In the genomic region with DNA sequence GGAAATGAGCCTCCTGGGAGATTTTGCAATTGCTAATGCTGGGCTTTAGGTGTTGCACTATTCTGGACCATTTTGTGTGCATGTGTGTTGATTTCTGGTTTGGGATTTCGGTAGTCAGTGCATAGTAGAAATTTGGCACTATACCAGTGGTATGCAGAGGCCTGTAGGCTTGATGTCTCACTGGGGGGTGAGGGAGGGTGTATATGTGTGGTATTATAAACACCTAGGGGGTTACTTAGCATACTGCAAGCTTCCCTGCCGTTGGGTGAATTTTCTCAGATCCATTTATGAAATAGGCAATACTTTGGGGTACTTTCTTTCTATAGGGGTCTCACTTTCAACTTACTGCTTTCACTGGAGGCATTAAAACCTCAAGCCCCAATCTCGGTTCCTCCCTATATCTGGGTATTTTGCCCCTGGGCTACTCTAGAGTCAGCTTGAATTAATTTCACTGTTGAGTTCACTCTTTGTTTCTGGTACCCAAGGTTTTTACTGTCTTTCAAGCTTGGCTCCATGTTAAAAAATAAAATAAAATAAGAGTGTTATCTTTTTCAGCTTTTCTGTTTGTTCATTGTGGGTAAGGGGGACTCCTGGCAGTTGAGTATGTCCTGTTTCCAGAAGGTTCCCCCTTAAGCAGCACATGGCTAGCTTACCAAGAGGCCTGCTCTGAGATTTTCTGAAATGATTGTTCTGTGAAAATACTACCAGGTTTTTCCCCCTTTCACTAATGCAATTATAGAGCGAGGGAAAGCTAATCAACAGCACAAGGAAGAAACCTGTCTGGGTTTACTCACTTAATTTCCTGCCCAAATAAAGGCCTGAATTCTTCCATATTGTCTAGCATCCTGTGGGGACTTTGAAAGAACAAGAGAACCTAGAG, we compare ENCODE assay signal across 2 cellular contexts.
TF ChIP-seq lines count a peak whose summit lies in the region.

No MANE protein-coding gene starts in this region.

TF ChIP-seq in H1, 55 proteins besides CTCF, POLR2A, EP300 and RAD21:
- TF ChIP-seq SIX5 (IDR thresholded peaks at IDR 0.05; ENCODE audit: low read depth, low read length) (no peak), EZH2 (IDR thresholded peaks at IDR 0.05; ENCODE audit: low read depth, low read length, severe bottlenecking) (no peak), NANOG (IDR thresholded peaks at IDR 0.05; ENCODE audit: insufficient read depth, low read depth, low read length, poor library complexity, severe bottlenecking) (no peak)
- TF ChIP-seq, protein P1, sequence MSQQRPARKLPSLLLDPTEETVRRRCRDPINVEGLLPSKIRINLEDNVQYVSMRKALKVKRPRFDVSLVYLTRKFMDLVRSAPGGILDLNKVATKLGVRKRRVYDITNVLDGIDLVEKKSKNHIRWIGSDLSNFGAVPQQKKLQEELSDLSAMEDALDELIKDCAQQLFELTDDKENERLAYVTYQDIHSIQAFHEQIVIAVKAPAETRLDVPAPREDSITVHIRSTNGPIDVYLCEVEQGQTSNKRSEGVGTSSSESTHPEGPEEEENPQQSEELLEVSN (IDR thresholded peaks at IDR 0.05), result no peak

TF ChIP-seq in HepG2, 621 proteins besides CTCF, POLR2A, EP300 and RAD21:
- TF ChIP-seq ZHX1 (CRISPR knock-in tag; IDR thresholded peaks at IDR 0.05; ENCODE audit: low read depth) (no peak), ZKSCAN1 (IDR thresholded peaks at IDR 0.05; ENCODE audit: low read length) (no peak), ZNF30 (CRISPR knock-in tag; IDR thresholded peaks at IDR 0.05) (no peak), RFXAP (CRISPR knock-in tag; IDR thresholded peaks at IDR 0.05; ENCODE audit: borderline replicate concordance) (no peak), ZNF234 (CRISPR knock-in tag; conservative IDR thresholded peaks at IDR 0.05) (no peak), ZFYVE20 (CRISPR knock-in tag; IDR thresholded peaks at IDR 0.05; ENCODE audit: borderline replicate concordance, low read depth) (no peak), ZBTB33 (CRISPR knock-in tag; IDR thresholded peaks at IDR 0.05) (no peak), ZNF484 (CRISPR knock-in tag; IDR thresholded peaks at IDR 0.05; ENCODE audit: borderline replicate concordance, low read depth) (no peak), FOXJ3 (CRISPR knock-in tag; IDR thresholded peaks at IDR 0.05; ENCODE audit: borderline replicate concordance) (no peak), ZNF264 (CRISPR knock-in tag; IDR thresholded peaks at IDR 0.05) (no peak), ZMAT3 (CRISPR knock-in tag; conservative IDR thresholded peaks at IDR 0.05) (no peak), RXRA (CRISPR knock-in tag; IDR thresholded peaks at IDR 0.05) (no peak), CERS6 (CRISPR knock-in tag; IDR thresholded peaks at IDR 0.05) (no peak), MTA1 (CRISPR knock-in tag; IDR thresholded peaks at IDR 0.05; ENCODE audit: borderline replicate concordance) (no peak), E2F2 (CRISPR knock-in tag; IDR thresholded peaks at IDR 0.05; ENCODE audit: borderline replicate concordance) (no peak), CREB3 (CRISPR knock-in tag; IDR thresholded peaks at IDR 0.05) (no peak)
- TF ChIP-seq, protein P2, sequence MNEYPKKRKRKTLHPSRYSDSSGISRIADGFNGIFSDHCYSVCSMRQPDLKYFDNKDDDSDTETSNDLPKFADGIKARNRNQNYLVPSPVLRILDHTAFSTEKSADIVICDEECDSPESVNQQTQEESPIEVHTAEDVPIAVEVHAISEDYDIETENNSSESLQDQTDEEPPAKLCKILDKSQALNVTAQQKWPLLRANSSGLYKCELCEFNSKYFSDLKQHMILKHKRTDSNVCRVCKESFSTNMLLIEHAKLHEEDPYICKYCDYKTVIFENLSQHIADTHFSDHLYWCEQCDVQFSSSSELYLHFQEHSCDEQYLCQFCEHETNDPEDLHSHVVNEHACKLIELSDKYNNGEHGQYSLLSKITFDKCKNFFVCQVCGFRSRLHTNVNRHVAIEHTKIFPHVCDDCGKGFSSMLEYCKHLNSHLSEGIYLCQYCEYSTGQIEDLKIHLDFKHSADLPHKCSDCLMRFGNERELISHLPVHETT (CRISPR knock-in tag; conservative IDR thresholded peaks at IDR 0.05), result no peak
- TF ChIP-seq, protein P3, sequence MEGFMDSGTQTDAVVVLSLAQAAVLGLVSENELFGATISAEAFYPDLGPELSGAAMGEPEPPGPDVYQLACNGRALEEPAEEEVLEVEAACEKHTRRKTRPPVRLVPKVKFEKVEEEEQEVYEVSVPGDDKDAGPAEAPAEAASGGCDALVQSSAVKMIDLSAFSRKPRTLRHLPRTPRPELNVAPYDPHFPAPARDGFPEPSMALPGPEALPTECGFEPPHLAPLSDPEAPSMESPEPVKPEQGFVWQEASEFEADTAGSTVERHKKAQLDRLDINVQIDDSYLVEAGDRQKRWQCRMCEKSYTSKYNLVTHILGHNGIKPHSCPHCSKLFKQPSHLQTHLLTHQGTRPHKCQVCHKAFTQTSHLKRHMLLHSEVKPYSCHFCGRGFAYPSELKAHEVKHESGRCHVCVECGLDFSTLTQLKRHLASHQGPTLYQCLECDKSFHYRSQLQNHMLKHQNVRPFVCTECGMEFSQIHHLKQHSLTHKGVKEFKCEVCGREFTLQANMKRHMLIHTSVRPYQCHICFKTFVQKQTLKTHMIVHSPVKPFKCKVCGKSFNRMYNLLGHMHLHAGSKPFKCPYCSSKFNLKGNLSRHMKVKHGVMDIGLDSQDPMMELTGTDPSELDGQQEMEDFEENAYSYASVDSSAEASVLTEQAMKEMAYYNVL (CRISPR knock-in tag; IDR thresholded peaks at IDR 0.05; ENCODE audit: borderline replicate concordance), result no peak
- TF ChIP-seq, protein P4, sequence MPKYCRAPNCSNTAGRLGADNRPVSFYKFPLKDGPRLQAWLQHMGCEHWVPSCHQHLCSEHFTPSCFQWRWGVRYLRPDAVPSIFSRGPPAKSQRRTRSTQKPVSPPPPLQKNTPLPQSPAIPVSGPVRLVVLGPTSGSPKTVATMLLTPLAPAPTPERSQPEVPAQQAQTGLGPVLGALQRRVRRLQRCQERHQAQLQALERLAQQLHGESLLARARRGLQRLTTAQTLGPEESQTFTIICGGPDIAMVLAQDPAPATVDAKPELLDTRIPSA (CRISPR knock-in tag; IDR thresholded peaks at IDR 0.05; ENCODE audit: borderline replicate concordance), result no peak
- TF ChIP-seq, protein P5, sequence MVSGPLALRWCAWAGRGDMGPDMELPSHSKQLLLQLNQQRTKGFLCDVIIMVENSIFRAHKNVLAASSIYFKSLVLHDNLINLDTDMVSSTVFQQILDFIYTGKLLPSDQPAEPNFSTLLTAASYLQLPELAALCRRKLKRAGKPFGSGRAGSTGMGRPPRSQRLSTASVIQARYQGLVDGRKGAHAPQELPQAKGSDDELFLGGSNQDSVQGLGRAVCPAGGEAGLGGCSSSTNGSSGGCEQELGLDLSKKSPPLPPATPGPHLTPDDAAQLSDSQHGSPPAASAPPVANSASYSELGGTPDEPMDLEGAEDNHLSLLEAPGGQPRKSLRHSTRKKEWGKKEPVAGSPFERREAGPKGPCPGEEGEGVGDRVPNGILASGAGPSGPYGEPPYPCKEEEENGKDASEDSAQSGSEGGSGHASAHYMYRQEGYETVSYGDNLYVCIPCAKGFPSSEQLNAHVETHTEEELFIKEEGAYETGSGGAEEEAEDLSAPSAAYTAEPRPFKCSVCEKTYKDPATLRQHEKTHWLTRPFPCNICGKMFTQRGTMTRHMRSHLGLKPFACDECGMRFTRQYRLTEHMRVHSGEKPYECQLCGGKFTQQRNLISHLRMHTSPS (CRISPR knock-in tag; IDR thresholded peaks at IDR 0.05; ENCODE audit: low read depth), result no peak
